Comparison of ENCODE assay signal across 23 cellular contexts in the genomic region with DNA sequence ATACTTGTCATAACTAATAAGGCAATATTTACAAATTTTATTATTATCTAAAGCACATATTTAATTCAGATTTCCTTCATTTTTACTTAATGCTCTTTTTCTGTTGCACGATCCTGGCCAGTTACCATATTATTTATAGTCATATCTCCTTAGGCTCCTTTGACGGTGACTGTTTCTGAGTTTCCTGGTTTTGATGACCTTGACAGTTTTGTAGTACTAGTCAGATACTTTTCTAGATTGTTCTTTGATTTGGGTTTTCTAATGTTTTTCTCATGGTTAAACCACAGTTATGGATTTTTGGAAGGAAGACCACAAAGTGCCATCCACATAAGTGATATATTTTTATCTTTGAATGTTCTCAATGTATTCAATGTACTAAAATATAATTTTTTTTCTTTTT.
DNase-seq lines count a peak whose midpoint lies in the region; ATAC-seq, FAIRE-seq and TF ChIP-seq lines count a peak whose summit lies in the region.
"Had no signal": no experiment of that assay in that cellular context is flagged by ENCODE, and none has a peak within 500 bp of the region (broad histone marks: within the 10 kb centered on the region; RNA-seq: fewer than 3 reads in every experiment).

No MANE protein-coding gene starts in this region.

- H2AFZ ChIP-seq in astrocyte (ENCODE audit: low read depth, low read length) = no peak overlapping the region

- TF ChIP-seq POLR2A in breast epithelium (IDR thresholded peaks at IDR 0.05) = no peak

- no TSS peak for BruUV-seq in MCF 10A (replicated peaks; lab: Mats Ljungman, UMichigan)

- POLR2A ChIA-PET in MCF 10A (lab: Yijun Ruan, JAX) = interaction anchor here (0.7 kb wide), 1 partner anchor 1845 kb away, joined by 3 read pairs; no protein-coding TSS in a partner anchor

- no peaks in the 10 kb centered on the region for H4K20me1 ChIP-seq in astrocyte (ENCODE audit: insufficient read depth, low read length)

- no peak overlapping the region for H3K4me2 ChIP-seq in astrocyte (ENCODE audit: low read length)
- H3K4me2 ChIP-seq: KMS-11 had no signal

- H3K27ac Mint-ChIP-seq in MCF 10A (ENCODE audit: low read depth, unreplicated experiment) = peak overlapping the region; percentile 77
- H3K27ac Mint-ChIP-seq in astrocyte (ENCODE audit: unreplicated experiment) = peak overlapping the region; percentile 75
- H3K27ac Mint-ChIP-seq in glutamatergic neuron (ENCODE audit: unreplicated experiment) = peak overlapping the region; percentile 73
- H3K27ac Mint-ChIP-seq: CD8-positive, alpha-beta memory T cell had no signal

- no peak overlapping the region for H3K27ac ChIP-seq in breast epithelium
- no peak overlapping the region for H3K27ac ChIP-seq in astrocyte (ENCODE audit: low read depth, low read length)
- H3K27ac ChIP-seq: 22Rv1, C4-2B, KMS-11, SJSA1 had no signal

- H3K4me3 ChIP-seq in breast epithelium (no peak overlapping the region), astrocyte (ENCODE audit: insufficient read depth, low read depth, low read length) (no peak overlapping the region), BE2C (ENCODE audit: low read depth, low read length) (no peak overlapping the region)
- H3K4me3 ChIP-seq: SJSA1 had no signal

- intact Hi-C loops in MCF 10A (cut with micrococcal nuclease) = no loop called here
- intact Hi-C loops in breast epithelium (cut with DNase I; ENCODE audit: low total_unique reads) = no loop called here

- CTCF ChIA-PET in MCF 10A (lab: Yijun Ruan, JAX) = no interaction called here

- no peak for DNase-seq in MCF 10A (ENCODE audit: unreplicated experiment)
- no peak for DNase-seq in breast epithelium (ENCODE audit: low spot score in 2 of 2)
- DNase-seq in astrocyte (ENCODE audit: low read depth) = no peak
- DNase-seq in glutamatergic neuron = no peak
- no peak for DNase-seq in HT-29 (ENCODE audit: low spot score)
- DNase-seq in AG08396 (ENCODE audit: low spot score) = no peak
- DNase-seq in BE2C = no peak
- DNase-seq: AML-193; Calu3; CD8-positive, alpha-beta memory T cell; MV-4-11; NCI-H2029 treated with DMSO at 0.1 percent for 48 hours; NCI-H2171 treated with DMSO at 0.1 percent for 48 hours; NCI-H524 treated with DMSO at 0.1 percent for 48 hours; OCI-M1 had no signal

- H3K4me3 Mint-ChIP-seq in MCF 10A (ENCODE audit: unreplicated experiment) (no peak overlapping the region), astrocyte (ENCODE audit: unreplicated experiment) (no peak overlapping the region), glutamatergic neuron (ENCODE audit: unreplicated experiment) (no peak overlapping the region)
- H3K4me3 Mint-ChIP-seq: CD8-positive, alpha-beta memory T cell had no signal

- H3K36me3 ChIP-seq in breast epithelium = no peaks in the 10 kb centered on the region
- no peaks in the 10 kb centered on the region for H3K36me3 ChIP-seq in astrocyte (ENCODE audit: insufficient read depth, low read length)
- no peaks in the 10 kb centered on the region for H3K36me3 ChIP-seq in BE2C
- H3K36me3 ChIP-seq: SJSA1 had no signal

- H3K79me2 ChIP-seq in astrocyte (ENCODE audit: insufficient read depth, low read length) = no peaks in the 10 kb centered on the region

- H3K4me1 ChIP-seq in breast epithelium (no peaks in the 10 kb centered on the region), astrocyte (ENCODE audit: insufficient read depth, low read length) (no peaks in the 10 kb centered on the region), BE2C (peaks cover 3% of the 10 kb centered on the region)
- H3K4me1 ChIP-seq: SJSA1 had no signal

- no peaks in the 10 kb centered on the region for H3K27me3 Mint-ChIP-seq in MCF 10A (ENCODE audit: insufficient read depth, unreplicated experiment)
- no peaks in the 10 kb centered on the region for H3K27me3 Mint-ChIP-seq in astrocyte (ENCODE audit: low read depth, unreplicated experiment)
- no peaks in the 10 kb centered on the region for H3K27me3 Mint-ChIP-seq in glutamatergic neuron (ENCODE audit: unreplicated experiment)
- H3K27me3 Mint-ChIP-seq: CD8-positive, alpha-beta memory T cell had no signal

- H3K9ac ChIP-seq in astrocyte (ENCODE audit: low read length) = no peak overlapping the region
- H3K9ac ChIP-seq: KMS-11 had no signal

- no peak for ATAC-seq in HG03025 (IDR thresholded peaks at IDR 0.05; ENCODE audit: low FRiP score, unreplicated experiment)
- ATAC-seq: Right ventricle myocardium inferior had no signal

- FAIRE-seq in astrocyte (lab: Jason Lieb, UNC) = no peak
- FAIRE-seq: GM18507, RCC 7860 had no signal

- H3K36me3 Mint-ChIP-seq in MCF 10A (ENCODE audit: insufficient read depth, unreplicated experiment) (no peaks in the 10 kb centered on the region), astrocyte (ENCODE audit: low read depth, unreplicated experiment) (no peaks in the 10 kb centered on the region), glutamatergic neuron (ENCODE audit: unreplicated experiment) (no peaks in the 10 kb centered on the region)
- H3K36me3 Mint-ChIP-seq: CD8-positive, alpha-beta memory T cell had no signal

- peaks cover 12% of the 10 kb centered on the region for H3K4me1 Mint-ChIP-seq in MCF 10A (ENCODE audit: insufficient read depth, unreplicated experiment)
- H3K4me1 Mint-ChIP-seq in astrocyte (ENCODE audit: low read depth, unreplicated experiment) = peaks cover 12% of the 10 kb centered on the region
- peaks cover 8% of the 10 kb centered on the region for H3K4me1 Mint-ChIP-seq in glutamatergic neuron (ENCODE audit: low read depth, unreplicated experiment)
- H3K4me1 Mint-ChIP-seq: CD8-positive, alpha-beta memory T cell had no signal

- H3K9me3 ChIP-seq in breast epithelium (no peaks in the 10 kb centered on the region), astrocyte (ENCODE audit: insufficient read depth, low read depth, low read length) (no peaks in the 10 kb centered on the region), BE2C (no peaks in the 10 kb centered on the region)
- H3K9me3 ChIP-seq: SJSA1 had no signal

- H3K27me3 ChIP-seq in breast epithelium = no peaks in the 10 kb centered on the region
- no peaks in the 10 kb centered on the region for H3K27me3 ChIP-seq in astrocyte (ENCODE audit: insufficient read depth, low read length)
- H3K27me3 ChIP-seq in BE2C = no peaks in the 10 kb centered on the region
- H3K27me3 ChIP-seq: SJSA1 had no signal

- no peak for TF ChIP-seq CTCF in MCF 10A (IDR thresholded peaks at IDR 0.05; ENCODE audit: unreplicated experiment)
- TF ChIP-seq CTCF in breast epithelium (IDR thresholded peaks at IDR 0.05) = no peak
- no peak for TF ChIP-seq CTCF in astrocyte (IDR thresholded peaks at IDR 0.05; ENCODE audit: insufficient read depth, low read depth, low read length)
- TF ChIP-seq CTCF in glutamatergic neuron (IDR thresholded peaks at IDR 0.05; ENCODE audit: partially characterized antibody, unreplicated experiment) = no peak
- TF ChIP-seq CTCF in BE2C (IDR thresholded peaks at IDR 0.05; ENCODE audit: low read depth, low read length) = no peak

- H3K9me3 Mint-ChIP-seq in MCF 10A (ENCODE audit: unreplicated experiment) (no peaks in the 10 kb centered on the region), astrocyte (ENCODE audit: unreplicated experiment) (no peaks in the 10 kb centered on the region), glutamatergic neuron (ENCODE audit: unreplicated experiment) (no peaks in the 10 kb centered on the region)
